Comparison of ENCODE assay signal across 10 cellular contexts in genomic region chr1:172343246-172344099, GRCh38.
DNase-seq lines count a peak whose midpoint lies in the region; FAIRE-seq and TF ChIP-seq lines count a peak whose summit lies in the region.
"Had no signal": no experiment of that assay in that cellular context is flagged by ENCODE, and none has a peak within 500 bp of the region (broad histone marks: within the 10 kb centered on the region; RNA-seq: fewer than 3 reads in every experiment).

No MANE protein-coding gene starts in this region.

- H3K27me3 Mint-ChIP-seq in astrocyte (ENCODE audit: low read depth, unreplicated experiment) (no peaks in the 10 kb centered on the region), mesothelial cell of epicardium (ENCODE audit: low read depth) (no peaks in the 10 kb centered on the region)

- H3K27me3 ChIP-seq in HUES48 (ENCODE audit: control insufficient read depth, insufficient read depth, low read length) (no peaks in the 10 kb centered on the region), astrocyte (ENCODE audit: insufficient read depth, low read length) (no peaks in the 10 kb centered on the region)
- no peaks in the 10 kb centered on the region for H3K27me3 ChIP-seq in effector memory CD4-positive, alpha-beta T cell (replicated peaks; ENCODE audit: control insufficient read depth, insufficient read depth, low read length, poor library complexity, severe bottlenecking)

- H3K4me3 Mint-ChIP-seq in astrocyte (ENCODE audit: unreplicated experiment): no peak overlapping the region
- H3K4me3 Mint-ChIP-seq in mesothelial cell of epicardium: peak overlapping the region; percentile 7

- no peaks in the 10 kb centered on the region for H4K20me1 ChIP-seq in astrocyte (ENCODE audit: insufficient read depth, low read length)

- in situ Hi-C loops in Caki2 (cut with HindIII; ENCODE audit: low pct_unique_long_range_greater_than_20kb, low sequenced_read_pairs): no loop called here

- DNase-seq in Caki2 (ENCODE audit: low read depth) (peak; percentile 80), astrocyte (ENCODE audit: low read depth) (peak; percentile 90), mesothelial cell of epicardium (ENCODE audit: low spot score in 2 of 2, unreplicated experiment in 2 of 2) (no peak), COR-L47 (lab: John Stamatoyannopoulos, UW) (no peak)
- no peak for DNase-seq in stimulated activated CD4-positive, alpha-beta T cell treated with anti-CD3 and anti-CD28 coated beads, Interleukin-12 subunit alpha, Interleukin-12 subunit beta, amount 100 ng/mL, for 4 hours
- no peak for DNase-seq in stimulated activated CD4-positive, alpha-beta T cell treated with anti-CD3 and anti-CD28 coated beads, Interleukin-2, amount 100 ng/mL, for 24 hours
- no peak for DNase-seq in effector memory CD4-positive, alpha-beta T cell

- peak overlapping the region; percentile 73 for H3K4me2 ChIP-seq in astrocyte (ENCODE audit: low read length)

- H3K9me3 Mint-ChIP-seq in astrocyte (ENCODE audit: unreplicated experiment) (peaks cover 10% of the 10 kb centered on the region), mesothelial cell of epicardium (peaks cover 25% of the 10 kb centered on the region)

- H3K4me3 ChIP-seq in HUES48 (ENCODE audit: low read depth, low read length): no peak overlapping the region; the same call in 1 of the 2 replicates
- H3K4me3 ChIP-seq in astrocyte (ENCODE audit: insufficient read depth, low read depth, low read length): peak overlapping the region; percentile 38
- no peak overlapping the region for H3K4me3 ChIP-seq in effector memory CD4-positive, alpha-beta T cell (ENCODE audit: insufficient read depth, low read depth, low read length, poor library complexity, severe bottlenecking)
- H3K4me3 ChIP-seq: lung had no signal

- peak overlapping the region; percentile 0 for H2AFZ ChIP-seq in astrocyte (ENCODE audit: low read depth, low read length)

- no peak for TF ChIP-seq CTCF in astrocyte (IDR thresholded peaks at IDR 0.05; ENCODE audit: insufficient read depth, low read depth, low read length)
- TF ChIP-seq CTCF in mesothelial cell of epicardium (IDR thresholded peaks at IDR 0.05; ENCODE audit: unreplicated experiment): no peak

- peak; percentile 97 for FAIRE-seq in astrocyte (lab: Jason Lieb, UNC)

- H3K27ac ChIP-seq in HUES48 (ENCODE audit: low read depth, low read length) (peak overlapping the region; percentile 77), astrocyte (ENCODE audit: low read depth, low read length) (peak overlapping the region; percentile 89)
- H3K27ac ChIP-seq in effector memory CD4-positive, alpha-beta T cell (ENCODE audit: insufficient read depth, low read length, poor library complexity, severe bottlenecking): no peak overlapping the region
- H3K27ac ChIP-seq: HL-60 had no signal

- H3K9ac ChIP-seq in HUES48 (ENCODE audit: low read depth, low read length) (no peak overlapping the region), astrocyte (ENCODE audit: low read length) (peak overlapping the region; percentile 75)

- no peaks in the 10 kb centered on the region for H3K36me3 ChIP-seq in HUES48 (ENCODE audit: control insufficient read depth, insufficient read depth, low read length)
- H3K36me3 ChIP-seq in astrocyte (ENCODE audit: insufficient read depth, low read length): no peaks in the 10 kb centered on the region
- no peaks in the 10 kb centered on the region for H3K36me3 ChIP-seq in effector memory CD4-positive, alpha-beta T cell (ENCODE audit: control insufficient read depth, insufficient read depth, low read length)

- no peaks in the 10 kb centered on the region for H3K79me2 ChIP-seq in astrocyte (ENCODE audit: insufficient read depth, low read length)

- H3K9me3 ChIP-seq in HUES48 (ENCODE audit: control insufficient read depth, insufficient read depth, low read length) (peaks cover 9% of the 10 kb centered on the region), astrocyte (ENCODE audit: insufficient read depth, low read depth, low read length) (peaks cover 3% of the 10 kb centered on the region)
- no peaks in the 10 kb centered on the region for H3K9me3 ChIP-seq in effector memory CD4-positive, alpha-beta T cell (ENCODE audit: control insufficient read depth, low read length)

- H3K27ac Mint-ChIP-seq in astrocyte (ENCODE audit: unreplicated experiment): peak overlapping the region; percentile 96
- peak overlapping the region; percentile 97 for H3K27ac Mint-ChIP-seq in mesothelial cell of epicardium

- H3K4me1 ChIP-seq in HUES48 (ENCODE audit: control insufficient read depth, insufficient read depth, low read length): peaks cover 30% of the 10 kb centered on the region
- H3K4me1 ChIP-seq in astrocyte (ENCODE audit: insufficient read depth, low read length): peaks cover 24% of the 10 kb centered on the region
- no peaks in the 10 kb centered on the region for H3K4me1 ChIP-seq in effector memory CD4-positive, alpha-beta T cell (ENCODE audit: control insufficient read depth, insufficient read depth, low read length, poor library complexity, severe bottlenecking)

- H3K36me3 Mint-ChIP-seq in astrocyte (ENCODE audit: low read depth, unreplicated experiment): peaks cover 4% of the 10 kb centered on the region
- H3K36me3 Mint-ChIP-seq in mesothelial cell of epicardium: peaks cover 20% of the 10 kb centered on the region

- H3K4me1 Mint-ChIP-seq in astrocyte (ENCODE audit: low read depth, unreplicated experiment) (peaks cover 30% of the 10 kb centered on the region), mesothelial cell of epicardium (peaks cover 29% of the 10 kb centered on the region)

Comparison
In these comparisons a context has a peak if more than half of its experiments do, and no peak if none do; other contexts are left out.
1. DNase-seq: peak in Caki2 (single experiment) and astrocyte (single experiment); none in mesothelial cell of epicardium (0 of 2), stimulated activated CD4-positive, alpha-beta T cell treated with anti-CD3 and anti-CD28 coated beads, Interleukin-12 subunit alpha, Interleukin-12 subunit beta, amount 100 ng/mL, for 4 hours (single experiment), stimulated activated CD4-positive, alpha-beta T cell treated with anti-CD3 and anti-CD28 coated beads, Interleukin-2, amount 100 ng/mL, for 24 hours (0 of 2), effector memory CD4-positive, alpha-beta T cell (0 of 3) and COR-L47 (single experiment).